In genomic region chr1:46341222-46342083, GRCh38 we compare ENCODE assay signal across 6 cellular contexts. TPM values are rescaled to one million over a fixed set of nuclear protein-coding genes. Genes with fewer than 3 reads are reported as not detected.
DNase-seq lines count a peak whose midpoint lies in the region; ATAC-seq and TF ChIP-seq lines count a peak whose summit lies in the region.

No MANE protein-coding gene starts in this region.

- peak overlapping the region; percentile 99 for H3K27ac Mint-ChIP-seq in stimulated activated memory B cell treated with anti-CD40 and anti-IgM and Interleukin-4, amounts not matched to agents 10 μg/mL and 1 μg/mL and 100 μg/mL, for 72 hours

- no peak for ATAC-seq in stimulated activated memory B cell treated with anti-CD40 and anti-IgM and Interleukin-4, amounts not matched to agents 10 μg/mL and 1 μg/mL and 100 μg/mL, for 72 hours
- ATAC-seq in GM21576 (IDR thresholded peaks at IDR 0.05; ENCODE audit: unreplicated experiment): no peak

- intact Hi-C loops in posterior vena cava (cut with DNase I): loop anchor here in 1 of 2 donors (5.0 kb wide), 1 partner anchor 39 kb away; the partner anchor contains the start of genes LRRC41 and UQCRH

- H3K27ac ChIP-seq in RWPE1: peak overlapping the region; percentile 98

- DNase-seq in RWPE1 (ENCODE audit: low spot score): no peak
- DNase-seq in fibroblast of mammary gland (ENCODE audit: low read depth): peak; percentile 8
- DNase-seq in posterior vena cava (ENCODE audit: low spot score): no peak
- no peak for DNase-seq in KG1 (lab: John Stamatoyannopoulos, UW)

- peak overlapping the region; percentile 98 for H3K4me3 Mint-ChIP-seq in stimulated activated memory B cell treated with anti-CD40 and anti-IgM and Interleukin-4, amounts not matched to agents 10 μg/mL and 1 μg/mL and 100 μg/mL, for 72 hours

- H3K4me1 Mint-ChIP-seq in stimulated activated memory B cell treated with anti-CD40 and anti-IgM and Interleukin-4, amounts not matched to agents 10 μg/mL and 1 μg/mL and 100 μg/mL, for 72 hours: peaks cover 55% of the 10 kb centered on the region

- H3K4me3 ChIP-seq in fibroblast of mammary gland (ENCODE audit: control insufficient read depth, low read depth, low read length): peak overlapping the region; percentile 74

- no peaks in the 10 kb centered on the region for H3K27me3 Mint-ChIP-seq in stimulated activated memory B cell treated with anti-CD40 and anti-IgM and Interleukin-4, amounts not matched to agents 10 μg/mL and 1 μg/mL and 100 μg/mL, for 72 hours

- peaks cover 54% of the 10 kb centered on the region for H3K36me3 Mint-ChIP-seq in stimulated activated memory B cell treated with anti-CD40 and anti-IgM and Interleukin-4, amounts not matched to agents 10 μg/mL and 1 μg/mL and 100 μg/mL, for 72 hours

- POLR2A ChIA-PET in RWPE1 (lab: Yijun Ruan, JAX; ENCODE audit: low non-redundant PET): no interaction called here

- CTCF ChIA-PET in RWPE1 (lab: Yijun Ruan, JAX): interaction anchor here (0.5 to 1.4 kb wide), 8 partner anchors 8 to 1067 kb away, joined by 3 to 5 read pairs (median 3); partner anchors contain the start of genes LRRC41 and UQCRH

- no peak for TF ChIP-seq CTCF in RWPE1 (conservative IDR thresholded peaks at IDR 0.05; ENCODE audit: low read depth)
- no peak for TF ChIP-seq CTCF in fibroblast of mammary gland (conservative IDR thresholded peaks at IDR 0.05; ENCODE audit: control insufficient read depth, insufficient read depth, low read depth, low read length)

- H3K9me3 Mint-ChIP-seq in stimulated activated memory B cell treated with anti-CD40 and anti-IgM and Interleukin-4, amounts not matched to agents 10 μg/mL and 1 μg/mL and 100 μg/mL, for 72 hours: no peaks in the 10 kb centered on the region

RNA-seq across cellular contexts. Expression of gene NSUN4, which starts 0.8 kb away (rescaled TPM):
- total RNA-seq in posterior vena cava: 10 to 100 TPM; 17.3 to 18.9 TPM

RNA-seq across cellular contexts. Expression of gene UQCRH, which starts 38.0 kb away (rescaled TPM):
- 100 to 1,000 TPM; 127 to 149 TPM for total RNA-seq in posterior vena cava

RNA-seq across cellular contexts. Expression of gene LRRC41, which starts 38.0 kb away (rescaled TPM):
- total RNA-seq in posterior vena cava: 10 to 100 TPM; 40.7 to 45.3 TPM

RNA-seq across cellular contexts. Expression of gene FAAH, which starts 52.7 kb away (rescaled TPM):
- total RNA-seq in posterior vena cava: 1 to 10 TPM; 2.2 to 2.4 TPM
